In the genomic region with DNA sequence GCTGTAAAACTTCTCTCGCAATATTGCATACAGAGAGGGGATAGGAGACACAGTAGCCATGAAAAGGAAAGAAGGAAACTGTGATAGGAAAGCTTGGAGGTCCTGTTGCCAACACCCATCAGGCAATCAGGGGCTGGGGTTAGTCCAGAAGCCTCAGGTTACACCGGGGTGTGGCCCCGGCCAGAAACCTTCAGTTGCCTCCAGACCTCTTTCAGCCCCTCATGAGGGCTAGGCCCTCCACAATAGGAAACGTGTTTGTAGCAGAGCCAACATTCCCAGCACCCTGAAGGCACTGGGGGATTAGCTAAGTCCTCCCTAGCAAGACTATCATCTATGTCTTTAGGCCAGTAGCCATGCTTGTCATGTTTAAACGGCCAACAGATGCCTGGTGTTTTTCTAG, we compare ENCODE assay signal across 1 cellular context.
TF ChIP-seq lines count a peak whose summit lies in the region.

No MANE protein-coding gene starts in this region.

TF ChIP-seq in GM23338, 12 proteins besides CTCF, POLR2A, EP300 and RAD21 (continued from another document):
- TF ChIP-seq, protein P1, sequence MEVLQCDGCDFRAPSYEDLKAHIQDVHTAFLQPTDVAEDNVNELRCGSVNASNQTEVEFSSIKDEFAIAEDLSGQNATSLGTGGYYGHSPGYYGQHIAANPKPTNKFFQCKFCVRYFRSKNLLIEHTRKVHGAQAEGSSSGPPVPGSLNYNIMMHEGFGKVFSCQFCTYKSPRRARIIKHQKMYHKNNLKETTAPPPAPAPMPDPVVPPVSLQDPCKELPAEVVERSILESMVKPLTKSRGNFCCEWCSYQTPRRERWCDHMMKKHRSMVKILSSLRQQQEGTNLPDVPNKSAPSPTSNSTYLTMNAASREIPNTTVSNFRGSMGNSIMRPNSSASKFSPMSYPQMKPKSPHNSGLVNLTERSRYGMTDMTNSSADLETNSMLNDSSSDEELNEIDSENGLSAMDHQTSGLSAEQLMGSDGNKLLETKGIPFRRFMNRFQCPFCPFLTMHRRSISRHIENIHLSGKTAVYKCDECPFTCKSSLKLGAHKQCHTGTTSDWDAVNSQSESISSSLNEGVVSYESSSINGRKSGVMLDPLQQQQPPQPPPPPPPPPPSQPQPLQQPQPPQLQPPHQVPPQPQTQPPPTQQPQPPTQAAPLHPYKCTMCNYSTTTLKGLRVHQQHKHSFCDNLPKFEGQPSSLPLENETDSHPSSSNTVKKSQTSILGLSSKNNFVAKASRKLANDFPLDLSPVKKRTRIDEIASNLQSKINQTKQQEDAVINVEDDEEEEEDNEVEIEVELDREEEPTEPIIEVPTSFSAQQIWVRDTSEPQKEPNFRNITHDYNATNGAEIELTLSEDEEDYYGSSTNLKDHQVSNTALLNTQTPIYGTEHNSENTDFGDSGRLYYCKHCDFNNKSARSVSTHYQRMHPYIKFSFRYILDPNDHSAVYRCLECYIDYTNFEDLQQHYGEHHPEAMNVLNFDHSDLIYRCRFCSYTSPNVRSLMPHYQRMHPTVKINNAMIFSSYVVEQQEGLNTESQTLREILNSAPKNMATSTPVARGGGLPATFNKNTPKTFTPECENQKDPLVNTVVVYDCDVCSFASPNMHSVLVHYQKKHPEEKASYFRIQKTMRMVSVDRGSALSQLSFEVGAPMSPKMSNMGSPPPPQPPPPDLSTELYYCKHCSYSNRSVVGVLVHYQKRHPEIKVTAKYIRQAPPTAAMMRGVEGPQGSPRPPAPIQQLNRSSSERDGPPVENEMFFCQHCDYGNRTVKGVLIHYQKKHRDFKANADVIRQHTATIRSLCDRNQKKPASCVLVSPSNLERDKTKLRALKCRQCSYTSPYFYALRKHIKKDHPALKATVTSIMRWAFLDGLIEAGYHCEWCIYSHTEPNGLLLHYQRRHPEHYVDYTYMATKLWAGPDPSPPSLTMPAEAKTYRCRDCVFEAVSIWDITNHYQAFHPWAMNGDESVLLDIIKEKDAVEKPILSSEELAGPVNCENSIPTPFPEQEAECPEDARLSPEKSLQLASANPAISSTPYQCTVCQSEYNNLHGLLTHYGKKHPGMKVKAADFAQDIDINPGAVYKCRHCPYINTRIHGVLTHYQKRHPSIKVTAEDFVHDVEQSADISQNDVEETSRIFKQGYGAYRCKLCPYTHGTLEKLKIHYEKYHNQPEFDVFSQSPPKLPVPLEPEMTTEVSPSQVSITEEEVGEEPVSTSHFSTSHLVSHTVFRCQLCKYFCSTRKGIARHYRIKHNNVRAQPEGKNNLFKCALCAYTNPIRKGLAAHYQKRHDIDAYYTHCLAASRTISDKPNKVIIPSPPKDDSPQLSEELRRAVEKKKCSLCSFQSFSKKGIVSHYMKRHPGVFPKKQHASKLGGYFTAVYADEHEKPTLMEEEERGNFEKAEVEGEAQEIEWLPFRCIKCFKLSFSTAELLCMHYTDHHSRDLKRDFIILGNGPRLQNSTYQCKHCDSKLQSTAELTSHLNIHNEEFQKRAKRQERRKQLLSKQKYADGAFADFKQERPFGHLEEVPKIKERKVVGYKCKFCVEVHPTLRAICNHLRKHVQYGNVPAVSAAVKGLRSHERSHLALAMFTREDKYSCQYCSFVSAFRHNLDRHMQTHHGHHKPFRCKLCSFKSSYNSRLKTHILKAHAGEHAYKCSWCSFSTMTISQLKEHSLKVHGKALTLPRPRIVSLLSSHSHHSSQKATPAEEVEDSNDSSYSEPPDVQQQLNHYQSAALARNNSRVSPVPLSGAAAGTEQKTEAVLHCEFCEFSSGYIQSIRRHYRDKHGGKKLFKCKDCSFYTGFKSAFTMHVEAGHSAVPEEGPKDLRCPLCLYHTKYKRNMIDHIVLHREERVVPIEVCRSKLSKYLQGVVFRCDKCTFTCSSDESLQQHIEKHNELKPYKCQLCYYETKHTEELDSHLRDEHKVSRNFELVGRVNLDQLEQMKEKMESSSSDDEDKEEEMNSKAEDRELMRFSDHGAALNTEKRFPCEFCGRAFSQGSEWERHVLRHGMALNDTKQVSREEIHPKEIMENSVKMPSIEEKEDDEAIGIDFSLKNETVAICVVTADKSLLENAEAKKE (CRISPR knock-in tag; IDR thresholded peaks at IDR 0.05), result no peak
- TF ChIP-seq NANOG (IDR thresholded peaks at IDR 0.05; ENCODE audit: borderline replicate concordance) (no peak), EZH2phosphoT487 (IDR thresholded peaks at IDR 0.05; ENCODE audit: unreplicated experiment) (no peak), ZNF331 (CRISPR knock-in tag; IDR thresholded peaks at IDR 0.05; ENCODE audit: low read depth) (no peak), CREB1 (CRISPR knock-in tag; IDR thresholded peaks at IDR 0.05; ENCODE audit: low read depth) (no peak)
